20 cellular contexts compared by ENCODE assay signal in genomic region chr12:49330631-49331359, GRCh38. TPM values are rescaled to one million over a fixed set of nuclear protein-coding genes. Genes with fewer than 3 reads are reported as not detected.
DNase-seq lines count a peak whose midpoint lies in the region; TF ChIP-seq lines count a peak whose summit lies in the region.
"Had no signal": no experiment of that assay in that cellular context is flagged by ENCODE, and none has a peak within 500 bp of the region (broad histone marks: within the 10 kb centered on the region; RNA-seq: fewer than 3 reads in every experiment).

No MANE protein-coding gene starts in this region.

- no peak overlapping the region for H3K27ac ChIP-seq in hepatocyte
- H3K27ac ChIP-seq: cardiac muscle cell, coronary artery, esophagus squamous epithelium, left lung, parathyroid adenoma, thyroid gland had no signal

- TF ChIP-seq CTCF in hepatocyte (IDR thresholded peaks at IDR 0.05; ENCODE audit: poor library complexity) = no peak

- whole genome bisulfite sequencing in hepatocyte (ENCODE audit: low lambda C conversion rate, missing lambda C conversion rate) = 89% methylated on average over 14 of the region's 14 CpGs

- H3K4me3 ChIP-seq in hepatocyte = no peak overlapping the region
- H3K4me3 ChIP-seq: cardiac muscle cell, coronary artery, esophagus squamous epithelium, left lung, thyroid gland had no signal

- H3K36me3 ChIP-seq in hepatocyte (replicated peaks; ENCODE audit: insufficient read depth, low read depth) = no peaks in the 10 kb centered on the region
- H3K36me3 ChIP-seq: cardiac muscle cell, thyroid gland had no signal

- H3K4me1 ChIP-seq in hepatocyte (ENCODE audit: insufficient read depth) = peaks cover 11% of the 10 kb centered on the region
- H3K4me1 ChIP-seq: parathyroid adenoma had no signal

- no peaks in the 10 kb centered on the region for H3K9me2 ChIP-seq in hepatocyte (replicated peaks; ENCODE audit: insufficient read depth)

- no peaks in the 10 kb centered on the region for H3K79me2 ChIP-seq in hepatocyte
- H3K79me2 ChIP-seq: parathyroid adenoma had no signal

- no peak overlapping the region for H2AFZ ChIP-seq in hepatocyte

- no peaks in the 10 kb centered on the region for H4K20me1 ChIP-seq in hepatocyte (ENCODE audit: insufficient read depth, poor library complexity, severe bottlenecking)

- peaks cover 15% of the 10 kb centered on the region for H3K27me3 ChIP-seq in hepatocyte
- H3K27me3 ChIP-seq: thyroid gland had no signal

- DNase-seq in hepatocyte (ENCODE audit: low spot score) (peak; percentile 4), NCI-H187 treated with DMSO at 0.1 percent for 48 hours (lab: John Stamatoyannopoulos, UW) (no peak), HuH-7 (ENCODE audit: low spot score) (no peak)
- DNase-seq in stimulated activated CD8-positive, alpha-beta memory T cell treated with anti-CD3 and anti-CD28 coated beads, Interleukin-4, amount 100 ng/mL, for 48 hours = peak; percentile 17
- DNase-seq: CD4-positive, CD25-positive, alpha-beta regulatory T cell; esophagus squamous epithelium; immature natural killer cell; left lung; naive thymus-derived CD8-positive, alpha-beta T cell; NCI-H1694 treated with DMSO at 0.1 percent for 48 hours; NCI-H526 treated with DMSO at 0.1 percent for 48 hours; stimulated activated naive CD8-positive, alpha-beta T cell treated with anti-CD3 and anti-CD28 coated beads, Interleukin-15, Interleukin-2, amounts not matched to agents 100 U/mL and 50 U/mL, for 24 hours had no signal

- H3K9me3 ChIP-seq in hepatocyte (ENCODE audit: low read depth) = no peaks in the 10 kb centered on the region
- H3K9me3 ChIP-seq: esophagus squamous epithelium, left lung, thyroid gland had no signal

- H3K4me2 ChIP-seq in hepatocyte = no peak overlapping the region

TF ChIP-seq in PFSK-1, 5 proteins besides CTCF, POLR2A, EP300 and RAD21:
- TF ChIP-seq SIN3A (IDR thresholded peaks at IDR 0.05; ENCODE audit: borderline replicate concordance, insufficient read depth, low read length) (no peak), FOXP2 (optimal IDR thresholded peaks at IDR 0.05; ENCODE audit: borderline replicate concordance, extremely low read depth, extremely low read length, insufficient read depth) (no peak), TAF1 (IDR thresholded peaks at IDR 0.05; ENCODE audit: borderline replicate concordance, insufficient read depth, low read length) (no peak), POLR2AphosphoS5 (IDR thresholded peaks at IDR 0.05; ENCODE audit: low read depth, low read length) (peak; percentile 20)
- TF ChIP-seq, protein P1, sequence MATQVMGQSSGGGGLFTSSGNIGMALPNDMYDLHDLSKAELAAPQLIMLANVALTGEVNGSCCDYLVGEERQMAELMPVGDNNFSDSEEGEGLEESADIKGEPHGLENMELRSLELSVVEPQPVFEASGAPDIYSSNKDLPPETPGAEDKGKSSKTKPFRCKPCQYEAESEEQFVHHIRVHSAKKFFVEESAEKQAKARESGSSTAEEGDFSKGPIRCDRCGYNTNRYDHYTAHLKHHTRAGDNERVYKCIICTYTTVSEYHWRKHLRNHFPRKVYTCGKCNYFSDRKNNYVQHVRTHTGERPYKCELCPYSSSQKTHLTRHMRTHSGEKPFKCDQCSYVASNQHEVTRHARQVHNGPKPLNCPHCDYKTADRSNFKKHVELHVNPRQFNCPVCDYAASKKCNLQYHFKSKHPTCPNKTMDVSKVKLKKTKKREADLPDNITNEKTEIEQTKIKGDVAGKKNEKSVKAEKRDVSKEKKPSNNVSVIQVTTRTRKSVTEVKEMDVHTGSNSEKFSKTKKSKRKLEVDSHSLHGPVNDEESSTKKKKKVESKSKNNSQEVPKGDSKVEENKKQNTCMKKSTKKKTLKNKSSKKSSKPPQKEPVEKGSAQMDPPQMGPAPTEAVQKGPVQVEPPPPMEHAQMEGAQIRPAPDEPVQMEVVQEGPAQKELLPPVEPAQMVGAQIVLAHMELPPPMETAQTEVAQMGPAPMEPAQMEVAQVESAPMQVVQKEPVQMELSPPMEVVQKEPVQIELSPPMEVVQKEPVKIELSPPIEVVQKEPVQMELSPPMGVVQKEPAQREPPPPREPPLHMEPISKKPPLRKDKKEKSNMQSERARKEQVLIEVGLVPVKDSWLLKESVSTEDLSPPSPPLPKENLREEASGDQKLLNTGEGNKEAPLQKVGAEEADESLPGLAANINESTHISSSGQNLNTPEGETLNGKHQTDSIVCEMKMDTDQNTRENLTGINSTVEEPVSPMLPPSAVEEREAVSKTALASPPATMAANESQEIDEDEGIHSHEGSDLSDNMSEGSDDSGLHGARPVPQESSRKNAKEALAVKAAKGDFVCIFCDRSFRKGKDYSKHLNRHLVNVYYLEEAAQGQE (IDR thresholded peaks at IDR 0.05; ENCODE audit: insufficient read depth in 1 of 2, low read depth in 2 of 2, low read length in 2 of 2) = no peak

RNA-seq across cellular contexts. Expression of gene C1QL4, which starts 6.2 kb away (rescaled TPM):
- polyA plus RNA-seq in PFSK-1 (2012; ENCODE audit: insufficient read length, low read depth) = 14.1 TPM
- not detected in 2 replicates for total RNA-seq in hepatocyte
- polyA plus RNA-seq in hepatocyte = not detected in 2 replicates
- total RNA-seq: activated CD8-positive, alpha-beta memory T cell treated with anti-CD3 and anti-CD28 coated beads for 36 hours; aorta; cardiac muscle cell; CD4-positive, CD25-positive, alpha-beta regulatory T cell; esophagus squamous epithelium; left lung; naive thymus-derived CD8-positive, alpha-beta T cell; right cardiac atrium had no signal
- polyA plus RNA-seq: aorta; cardiac muscle cell; CD4-positive, CD25-positive, alpha-beta regulatory T cell; immature natural killer cell; naive thymus-derived CD8-positive, alpha-beta T cell; right cardiac atrium had no signal

RNA-seq across cellular contexts. Expression of gene TROAP, which starts 7.7 kb away (rescaled TPM):
- 27.6 TPM for polyA plus RNA-seq in PFSK-1 (2012; ENCODE audit: insufficient read length, low read depth)
- 3.4 and 4.1 TPM in 2 replicates for total RNA-seq in hepatocyte
- polyA plus RNA-seq in hepatocyte = 8.0 and 12.5 TPM in 2 replicates

RNA-seq across cellular contexts. Expression of gene DNAJC22, which starts 15.9 kb away (rescaled TPM):
- 0.21 TPM for polyA plus RNA-seq in PFSK-1 (2012; ENCODE audit: insufficient read length, low read depth)
- total RNA-seq in hepatocyte = 28.3 and 30.7 TPM in 2 replicates
- polyA plus RNA-seq in hepatocyte = 16.1 and 17.8 TPM in 2 replicates
- total RNA-seq: activated CD8-positive, alpha-beta memory T cell treated with anti-CD3 and anti-CD28 coated beads for 36 hours; CD4-positive, CD25-positive, alpha-beta regulatory T cell; naive thymus-derived CD8-positive, alpha-beta T cell had no signal
- polyA plus RNA-seq: CD4-positive, CD25-positive, alpha-beta regulatory T cell; immature natural killer cell; naive thymus-derived CD8-positive, alpha-beta T cell had no signal

RNA-seq across cellular contexts. Expression of gene PRPH, which starts 35.8 kb away (rescaled TPM):
- polyA plus RNA-seq in PFSK-1 (2012; ENCODE audit: insufficient read length, low read depth) = 11.0 TPM
- 0.70 and 1.1 TPM in 2 replicates for total RNA-seq in hepatocyte
- 1.3 and 1.7 TPM in 2 replicates for polyA plus RNA-seq in hepatocyte
- total RNA-seq: activated CD8-positive, alpha-beta memory T cell treated with anti-CD3 and anti-CD28 coated beads for 36 hours; CD4-positive, CD25-positive, alpha-beta regulatory T cell; naive thymus-derived CD8-positive, alpha-beta T cell had no signal
- polyA plus RNA-seq: immature natural killer cell; naive thymus-derived CD8-positive, alpha-beta T cell had no signal

RNA-seq across cellular contexts. Expression of gene SPATS2, which starts 36.5 kb away (rescaled TPM):
- 21.9 TPM for polyA plus RNA-seq in PFSK-1 (2012; ENCODE audit: insufficient read length, low read depth)
- 24.9 and 26.5 TPM in 2 replicates for total RNA-seq in hepatocyte
- polyA plus RNA-seq in hepatocyte = 36.8 and 39.8 TPM in 2 replicates

Comparison
In these comparisons a context has a peak if more than half of its experiments do, and no peak if none do; other contexts are left out.
1. DNase-seq: peak in hepatocyte (single experiment) and stimulated activated CD8-positive, alpha-beta memory T cell treated with anti-CD3 and anti-CD28 coated beads, Interleukin-4, amount 100 ng/mL, for 48 hours (single experiment); none in NCI-H187 treated with DMSO at 0.1 percent for 48 hours (single experiment) and HuH-7 (single experiment).